10 cellular contexts compared by ENCODE assay signal in the genomic region with DNA sequence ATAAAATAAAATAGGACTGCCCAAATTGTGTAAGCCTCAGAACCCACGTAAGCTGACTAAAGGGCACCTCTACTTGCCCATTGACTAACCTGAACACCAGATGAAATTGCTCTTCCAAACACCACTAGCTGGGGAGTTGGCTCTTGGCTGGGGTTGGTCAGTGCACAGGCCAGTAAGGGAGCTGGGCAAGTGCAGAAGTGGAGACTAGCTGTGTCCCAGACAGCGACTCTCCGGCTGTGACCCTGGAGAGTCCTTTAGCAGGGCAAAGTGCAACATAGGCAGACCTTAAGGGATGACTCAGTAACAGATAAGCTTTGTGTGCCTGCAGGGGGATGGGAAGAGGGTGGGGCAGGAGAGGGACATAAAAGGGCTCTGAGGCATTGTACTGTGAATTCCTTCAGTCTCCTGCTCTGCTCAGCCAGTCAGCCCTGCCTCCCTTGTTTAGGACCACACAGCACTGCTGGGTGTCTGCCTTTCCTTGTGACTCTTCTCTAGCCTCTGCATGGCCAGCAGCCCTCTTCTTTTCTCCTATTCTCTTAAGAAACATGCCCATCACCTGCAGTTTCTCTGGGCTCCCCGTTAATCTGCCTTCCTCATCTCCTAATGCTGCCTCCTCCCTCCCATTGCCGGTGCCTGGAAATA. TPM values are rescaled to one million over a fixed set of nuclear protein-coding genes. Genes with fewer than 3 reads are reported as not detected.
A peak's percentile ranks its signal among the peaks of the same experiment; 100 is the strongest.
DNase-seq lines count a peak whose midpoint lies in the region; ATAC-seq, FAIRE-seq and TF ChIP-seq lines count a peak whose summit lies in the region.
"Had no signal": no experiment of that assay in that cellular context is flagged by ENCODE, and none has a peak within 500 bp of the region (broad histone marks: within the 10 kb centered on the region; RNA-seq: fewer than 3 reads in every experiment).

No MANE protein-coding gene starts in this region.

- peak; percentile 97 for FAIRE-seq in K562 (lab: Jason Lieb, UNC)

- DNase-seq in AG08395 (ENCODE audit: low spot score) (peak; percentile 17), LHCN-M2 (ENCODE audit: low read depth) (peak; percentile 53), K562 (ENCODE audit: extremely low read depth in 1 of 4, low spot score in 3 of 4) (peak; percentile 72 to 90 (median 79)), left kidney (ENCODE audit: low read depth, low spot score) (peak; percentile 50), NCI-H1105 treated with DMSO at 0.1 percent for 48 hours (lab: John Stamatoyannopoulos, UW) (no peak), thyroid gland (no peak), NCI-H1436 (lab: John Stamatoyannopoulos, UW) (no peak)
- DNase-seq in activated T-cell treated with anti-CD3 and anti-CD28 coated beads, Interleukin-2, amount 50 U/mL, for 48 hours = no peak
- DNase-seq: NCI-H1930 had no signal

- TF ChIP-seq RAD21 in K562 (CRISPR knock-in tag; conservative IDR thresholded peaks at IDR 0.05 in 1 of 2, IDR thresholded peaks at IDR 0.05 in 1 of 2) = peak; percentile 22 to 29

- peak overlapping the region; percentile 51 to 64; a peak in 3 of 4 replicates for H3K9ac ChIP-seq in K562 (ENCODE audit: insufficient read depth in 1 of 2, low read depth in 2 of 2, low read length in 2 of 2)
- H3K9ac ChIP-seq: BLaER1 had no signal

- no peaks in the 10 kb centered on the region for H4K20me1 ChIP-seq in K562 (replicated peaks; ENCODE audit: control insufficient read depth, insufficient read depth, low read length)
- H4K20me1 ChIP-seq: BLaER1 had no signal

- POLR2A ChIA-PET in K562 (lab: Yijun Ruan, JAX) = interaction anchor here (0.6 to 0.7 kb wide), 2 partner anchors 38 to 778 kb away, joined by 4 to 5 read pairs; no protein-coding TSS in a partner anchor

- no peak for TF ChIP-seq CTCF in K562 (IDR thresholded peaks at IDR 0.05 in 2 of 3, conservative IDR thresholded peaks at IDR 0.05 in 1 of 3; ENCODE audit: insufficient read depth in 2 of 3, low read depth in 1 of 3, low read length in 3 of 3)
- no peak for TF ChIP-seq CTCF in thyroid gland (IDR thresholded peaks at IDR 0.05)

- peak; percentile 98 for ATAC-seq in K562

- H3K4me2 ChIP-seq in K562 (ENCODE audit: insufficient read depth, low read length) = peak overlapping the region; percentile 85
- H3K4me2 ChIP-seq: BLaER1 had no signal

- no peaks in the 10 kb centered on the region for H3K79me2 ChIP-seq in K562 (ENCODE audit: control insufficient read depth, insufficient read depth, low read length)

- H2AFZ ChIP-seq in K562 (ENCODE audit: low read depth, low read length) = peak overlapping the region; percentile 93

- TF ChIP-seq POLR2A in K562 (conservative IDR thresholded peaks at IDR 0.05) (peak; percentile 53), thyroid gland (IDR thresholded peaks at IDR 0.05) (no peak)

- H3K9me3 ChIP-seq in K562 (replicated peaks; ENCODE audit: control insufficient read depth, insufficient read depth, low read depth, low read length) (no peaks in the 10 kb centered on the region), thyroid gland (no peaks in the 10 kb centered on the region)
- H3K9me3 ChIP-seq: BLaER1 had no signal

- 0 out of 2 replicates have a peak overlapping the region, but pooled peaks have one; percentile 17 for H3K4me3 ChIP-seq in K562
- H3K4me3 ChIP-seq in thyroid gland (replicated peaks in 1 of 3) = no peak overlapping the region
- H3K4me3 ChIP-seq: BLaER1 had no signal

- H3K27me3 ChIP-seq in K562 (ENCODE audit: control insufficient read depth in 2 of 2, insufficient read depth in 2 of 2, low read length in 2 of 2) = no peaks in the 10 kb centered on the region
- no peaks in the 10 kb centered on the region for H3K27me3 ChIP-seq in thyroid gland
- H3K27me3 ChIP-seq: BLaER1 had no signal

- intact Hi-C loops in K562 (cut with micrococcal nuclease) = no loop called here
- intact Hi-C loops in thyroid gland (cut with DNase I) = no loop called here

- BruUV-seq in K562 (replicated peaks; lab: Mats Ljungman, UMichigan) = no TSS peak

- H3K4me1 ChIP-seq in K562 (replicated peaks in 1 of 2; ENCODE audit: control insufficient read depth in 2 of 2, insufficient read depth in 2 of 2, low read length in 2 of 2) (peaks cover 17 to 26% of the 10 kb centered on the region in 2 experiments; a peak in 3 of 5 replicates), thyroid gland (no peaks in the 10 kb centered on the region)
- H3K4me1 ChIP-seq: BLaER1 had no signal

- 11% methylated on average over 5 of the region's 5 CpGs for WGBS in K562 (ENCODE audit: insufficient coverage, low coverage, missing lambda C conversion rate)
- 52 to 57% methylated on average over 5 of the region's 5 CpGs for WGBS in thyroid gland, 2 donors

- TF ChIP-seq EP300 in K562 (IDR thresholded peaks at IDR 0.05; ENCODE audit: low read length) = peak; percentile 68; the same call in 1 of the 2 replicates

- in situ Hi-C loops in K562 (cut with MboI) = no loop called here

- no peaks in the 10 kb centered on the region for H3K36me3 ChIP-seq in K562 (ENCODE audit: control insufficient read depth, insufficient read depth, low read length)
- H3K36me3 ChIP-seq in thyroid gland = no peaks in the 10 kb centered on the region
- H3K36me3 ChIP-seq: BLaER1 had no signal

- H3K9me1 ChIP-seq in K562 (ENCODE audit: control insufficient read depth, insufficient read depth, low read length) = no peaks in the 10 kb centered on the region

- H3K27ac ChIP-seq in K562 (ENCODE audit: extremely low read depth, low read depth, low read length) (peak overlapping the region; percentile 76), thyroid gland (no peak overlapping the region)
- H3K27ac ChIP-seq: BLaER1 had no signal

- CTCF ChIA-PET in K562 (lab: Yijun Ruan, JAX; ENCODE audit: low intra/inter-chr PET ratio) = no interaction called here

TF ChIP-seq in K562, 482 proteins besides CTCF, POLR2A, EP300 and RAD21 (continues in another document):
- peak; percentile 36; the same call in 1 of the 2 replicates for TF ChIP-seq TEAD4 (IDR thresholded peaks at IDR 0.05; ENCODE audit: low read length)
- no peak for TF ChIP-seq TEAD4 (CRISPR knock-in tag; IDR thresholded peaks at IDR 0.05; ENCODE audit: borderline replicate concordance)
- peak; percentile 55; the same call in 1 of the 2 replicates for TF ChIP-seq KLF13 (tag; IDR thresholded peaks at IDR 0.05; ENCODE audit: borderline replicate concordance, low read depth)
- TF ChIP-seq JUNB (CRISPR knock-in tag; conservative IDR thresholded peaks at IDR 0.05) = 0 out of 2 replicates have a peak, but pooled peaks have one; percentile 45

RNA-seq across cellular contexts. Expression of gene NR1I2, which starts 13.2 kb away (rescaled TPM):
- total RNA-seq in LHCN-M2 (2014; rRNA removed) = not detected in 2 replicates
- 0.04 TPM for polyA plus RNA-seq in LHCN-M2 (2012)
- not detected in 2 replicates for total RNA-seq in K562 (2011; cell fraction: chromatin; rRNA removed; ENCODE audit: low replicate concordance)
- total RNA-seq in K562 (2011; cell fraction: nucleolus; rRNA removed) = not detected in 2 replicates
- total RNA-seq in K562 (2011; cell fraction: nucleoplasm; rRNA removed) = not detected in 2 replicates
- total RNA-seq in K562 (2014; rRNA removed) = not detected in 2 replicates
- total RNA-seq in K562 (2014; rRNA removed; fragmentation: Illumina TruSeq; extraction: Trizol) = not detected in 2 replicates
- total RNA-seq in K562 (2015; rRNA removed; fragmentation: Illumina TruSeq; extraction: Trizol) = not detected in 2 replicates
- 0.18 TPM in 1 of 2 replicates, not detected in the other for total RNA-seq in K562 (2021)
- polyA plus RNA-seq in K562 (2011; rRNA removed) = not detected in 2 replicates
- polyA plus RNA-seq in K562 (2011; cell fraction: cytosol; rRNA removed) = not detected in 2 replicates
- polyA plus RNA-seq in K562 (2011; cell fraction: nucleus; rRNA removed) = not detected in 2 replicates
- polyA plus RNA-seq in K562 (2012) = 0.03 TPM in 1 of 2 replicates, not detected in the other
- polyA plus RNA-seq in K562 (2014; fragmentation: Illumina TruSeq; extraction: Trizol) = not detected in 2 replicates
- not detected for polyA plus RNA-seq in K562 (2014; fragmentation: Nextera tagmentation; extraction: Ambion mirVana)
- polyA plus RNA-seq in K562 (2014; rRNA removed) = not detected in 2 replicates
- 0.21 TPM in 1 of 2 replicates, not detected in the other for polyA minus RNA-seq in K562 (2011; rRNA and poly(A)+ RNA removed)
- not detected in 2 replicates for polyA minus RNA-seq in K562 (2011; cell fraction: cytosol; rRNA and poly(A)+ RNA removed)
- not detected in 2 replicates for polyA minus RNA-seq in K562 (2011; cell fraction: nucleus; rRNA and poly(A)+ RNA removed)
- under 1 TPM in 2 of 4 donors, not detected in 2; 0.54 to 0.67 TPM for total RNA-seq in thyroid gland

Comparison
In these comparisons a context has a peak if more than half of its experiments do, and no peak if none do; other contexts are left out.
1. DNase-seq: peak in AG08395 (single experiment), LHCN-M2 (single experiment), K562 (4 of 4) and left kidney (single experiment); none in NCI-H1105 treated with DMSO at 0.1 percent for 48 hours (single experiment), thyroid gland (0 of 2), activated T-cell treated with anti-CD3 and anti-CD28 coated beads, Interleukin-2, amount 50 U/mL, for 48 hours (0 of 2) and NCI-H1436 (single experiment).